ENCODE assay signal across 8 cellular contexts in the genomic region with DNA sequence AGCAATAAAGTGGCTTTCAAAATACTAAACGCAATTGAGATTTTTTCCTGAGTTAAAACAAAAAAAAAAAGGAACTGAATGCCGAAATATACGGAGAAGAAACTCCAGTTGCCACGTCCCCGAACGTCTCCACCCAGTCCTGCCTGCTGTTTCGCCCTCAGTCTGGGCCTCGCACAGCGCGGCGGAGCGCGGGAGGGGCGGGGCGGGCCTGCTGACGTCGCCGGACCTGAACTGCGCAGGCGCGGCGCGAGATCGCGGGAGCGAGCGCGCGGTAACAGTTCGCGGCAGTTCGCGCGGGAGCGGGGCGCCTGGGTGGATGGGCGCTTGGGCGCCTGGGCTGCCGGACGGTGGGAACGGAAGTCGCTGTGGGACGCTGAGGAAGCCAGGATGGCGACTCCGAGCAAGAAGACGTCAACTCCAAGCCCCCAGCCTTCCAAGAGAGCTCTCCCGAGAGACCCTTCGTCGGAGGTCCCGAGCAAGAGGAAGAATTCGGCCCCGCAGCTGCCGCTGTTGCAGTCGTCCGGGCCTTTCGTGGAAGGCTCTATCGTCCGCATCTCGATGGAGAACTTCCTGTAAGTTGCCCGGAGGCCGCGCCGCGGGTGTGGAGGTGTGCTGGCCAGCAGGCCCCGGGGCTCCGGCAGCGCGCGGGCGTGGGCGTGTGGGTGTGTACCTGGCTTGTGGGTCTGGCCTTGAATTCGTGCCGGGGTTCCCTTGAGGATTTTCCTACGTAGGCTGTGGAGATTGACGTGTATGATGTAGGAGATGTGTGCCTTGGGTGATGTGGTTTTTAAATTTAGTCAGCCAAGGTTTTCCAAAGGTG. TPM values are rescaled to one million over a fixed set of nuclear protein-coding genes. Genes with fewer than 3 reads are reported as not detected.
A peak's percentile ranks its signal among the peaks of the same experiment; 100 is the strongest.
DNase-seq lines count a peak whose midpoint lies in the region; ATAC-seq and TF ChIP-seq lines count a peak whose summit lies in the region.

Gene SMC5, plus strand, starts transcription at position 287 of the 820 bp plus-strand sequence. Its CDS starts 101 bp downstream, at position 388.

- peak; percentile 88 for DNase-seq in AG09319 (ENCODE audit: extremely low read depth, low read depth)
- peak; percentile 92 for DNase-seq in NCI-H345 treated with DMSO at 0.1 percent for 48 hours (lab: John Stamatoyannopoulos, UW; ENCODE audit: unreplicated experiment)
- peak; percentile 72 to 80 (median 76) for DNase-seq in activated CD4-positive, CD25-positive, alpha-beta regulatory T cell (lab: John Stamatoyannopoulos, UW)
- DNase-seq in caudate nucleus (lab: John Stamatoyannopoulos, UW) = peak in 60 of 61 donors; percentile 17 to 93 (median 84)
- DNase-seq in immature natural killer cell = peak; percentile 92 to 94 (median 93)
- peak; percentile 86 for DNase-seq in smooth muscle cell of the brain vasculature (ENCODE audit: low read depth, low spot score)

- peaks cover 2 to 15% (median 15%) of the 10 kb centered on the region in 3 donors for H3K27me3 Mint-ChIP-seq in immature natural killer cell (ENCODE audit: low read depth in 3 of 3)

- H3K36me3 Mint-ChIP-seq in immature natural killer cell = peaks cover 0 to 8% (median 8%) of the 10 kb centered on the region in 3 donors

- no peak for TF ChIP-seq CTCF in AG09319 (IDR thresholded peaks at IDR 0.05; ENCODE audit: low read depth, low read length)

- no peaks in the 10 kb centered on the region for H3K9me3 Mint-ChIP-seq in immature natural killer cell

- peak within 1 kb of the TSS; percentile 91 to 97 (median 94) for H3K4me3 Mint-ChIP-seq in immature natural killer cell

- peaks cover 48 to 55% of the 10 kb centered on the region in 2 donors for H3K4me1 Mint-ChIP-seq in immature natural killer cell

- peak within 1 kb of the TSS; percentile 89 for H3K27ac ChIP-seq in caudate nucleus (ENCODE audit: low read depth, low read length)

- ATAC-seq in GM19035 (IDR thresholded peaks at IDR 0.05; ENCODE audit: unreplicated experiment) (peak; percentile 80), HG03342 (IDR thresholded peaks at IDR 0.05; ENCODE audit: unreplicated experiment) (peak; percentile 82)

- peak within 1 kb of the TSS; percentile 92 to 98 (median 96) for H3K27ac Mint-ChIP-seq in immature natural killer cell

RNA-seq across cellular contexts. Expression of gene SMC5, which starts in this region (rescaled TPM):
- 10 to 100 TPM in 2 of 3 donors, 1 to 10 TPM in 1; 7.0 to 24.2 (median 15.5) TPM for polyA plus RNA-seq in immature natural killer cell

Comparison
In these comparisons a context has a peak if more than half of its experiments do, and no peak if none do; other contexts are left out.
1. Peak in every context shown above with its lines: DNase-seq, ATAC-seq and H3K27ac ChIP-seq.